In the genomic region with DNA sequence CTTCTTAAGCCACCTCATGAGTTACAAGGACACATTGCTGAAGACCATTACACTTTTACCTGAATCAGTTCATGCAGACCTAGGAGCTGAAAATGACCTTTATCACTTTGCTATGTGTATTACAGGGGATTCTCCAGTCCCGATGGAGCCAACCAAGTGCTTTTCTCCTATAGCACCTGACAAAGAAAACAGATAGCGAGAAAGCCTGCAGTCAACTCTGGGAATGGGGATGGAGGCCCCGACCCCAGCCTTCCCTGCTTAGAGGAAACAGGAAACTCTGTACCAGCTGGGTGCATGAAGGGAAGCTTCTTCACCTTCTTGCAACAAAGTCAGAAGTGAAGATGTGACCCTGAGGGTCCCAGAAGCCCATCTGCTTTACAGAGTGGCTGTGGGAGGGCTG, we compare ENCODE assay signal across 26 cellular contexts.
"Had no signal": no experiment of that assay in that cellular context is flagged by ENCODE, and none has a peak within 500 bp of the region (broad histone marks: within the 10 kb centered on the region; RNA-seq: fewer than 3 reads in every experiment).

No MANE protein-coding gene starts in this region.

- H3K4me1 Mint-ChIP-seq: naive thymus-derived CD8-positive, alpha-beta T cell; neural crest cell; stimulated activated naive B cell treated with anti-CD40 and anti-IgM and Interleukin-4, amounts not matched to agents 10 μg/mL and 1 μg/mL and 100 μg/mL, for 72 hours had no signal

- H3K4me1 ChIP-seq: heart right ventricle, left ventricle myocardium inferior, pancreas, prostate gland, testis, upper lobe of right lung had no signal

- H3K4me2 ChIP-seq: hepatocyte had no signal

- H3K27me3 ChIP-seq: heart right ventricle, hepatocyte, pancreas, stomach, testis, thyroid gland, transverse colon, upper lobe of right lung had no signal

- H3K27ac ChIP-seq: heart right ventricle, hepatocyte, left ventricle myocardium inferior, pancreas, prostate gland, skin epidermis, stomach, testis, thyroid gland, transverse colon, upper lobe of right lung had no signal

- H3K27me3 Mint-ChIP-seq: stimulated activated naive B cell treated with anti-CD40 and anti-IgM and Interleukin-4, amounts not matched to agents 10 μg/mL and 1 μg/mL and 100 μg/mL, for 72 hours had no signal

- ATAC-seq: heart right ventricle; naive thymus-derived CD8-positive, alpha-beta T cell; right cardiac atrium; sciatic nerve; stimulated activated naive B cell treated with anti-CD40 and anti-IgM and Interleukin-4, amounts not matched to agents 10 μg/mL and 1 μg/mL and 100 μg/mL, for 72 hours; stimulated activated naive CD8-positive, alpha-beta T cell treated with anti-CD3 and anti-CD28 coated beads, Interleukin-15, Interleukin-2, amounts not matched to agents 100 U/mL and 50 U/mL, for 24 hours; upper lobe of right lung had no signal

- H3K4me3 ChIP-seq: heart right ventricle, hepatocyte, left ventricle myocardium inferior, lung, pancreas, prostate gland, skin epidermis, stomach, testis, thyroid gland, transverse colon, upper lobe of right lung had no signal

- H3K9me3 ChIP-seq: heart right ventricle, left ventricle myocardium inferior, pancreas, prostate gland, stomach, testis, thyroid gland, transverse colon, upper lobe of right lung had no signal

- H3K9me3 Mint-ChIP-seq: nephron, neural crest cell had no signal

- H3K36me3 Mint-ChIP-seq: naive thymus-derived CD8-positive, alpha-beta T cell; stimulated activated naive B cell treated with anti-CD40 and anti-IgM and Interleukin-4, amounts not matched to agents 10 μg/mL and 1 μg/mL and 100 μg/mL, for 72 hours had no signal

- H2AFZ ChIP-seq: hepatocyte had no signal

- H3K4me3 Mint-ChIP-seq: naive thymus-derived CD8-positive, alpha-beta T cell; nephron; neural crest cell; stimulated activated naive B cell treated with anti-CD40 and anti-IgM and Interleukin-4, amounts not matched to agents 10 μg/mL and 1 μg/mL and 100 μg/mL, for 72 hours had no signal

- H3K36me3 ChIP-seq: heart right ventricle, left ventricle myocardium inferior, pancreas, prostate gland, stomach, thyroid gland, transverse colon, upper lobe of right lung had no signal

- DNase-seq: heart right ventricle; islet precursor cell; left ventricle myocardium inferior; naive thymus-derived CD8-positive, alpha-beta T cell; pancreas; posterior cingulate gyrus; retina; right cardiac atrium; stimulated activated CD4-positive, alpha-beta T cell treated with anti-CD3 and anti-CD28 coated beads, Interleukin-12 subunit alpha, Interleukin-12 subunit beta, amount 100 ng/mL, for 4 hours; stimulated activated CD4-positive, alpha-beta T cell treated with anti-CD3 and anti-CD28 coated beads, Interleukin-15, amount 100 ng/mL, for 24 hours; stimulated activated CD4-positive, alpha-beta T cell treated with anti-CD3 and anti-CD28 coated beads, Interleukin-2, amount 100 ng/mL, for 24 hours; stimulated activated CD4-positive, alpha-beta T cell treated with anti-CD3 and anti-CD28 coated beads, Interleukin-4, amount 100 ng/mL, for 1 hour; stimulated activated naive B cell treated with anti-CD40 and anti-IgM and Interleukin-4, amounts not matched to agents 10 μg/mL and 1 μg/mL and 100 μg/mL, for 72 hours; stimulated activated naive CD8-positive, alpha-beta T cell treated with anti-CD3 and anti-CD28 coated beads, Interleukin-15, Interleukin-2, amounts not matched to agents 100 U/mL and 50 U/mL, for 24 hours; stomach; testis; thyroid gland; transverse colon; upper lobe of right lung had no signal

- H3K79me2 ChIP-seq: hepatocyte had no signal

- H3K27ac Mint-ChIP-seq: naive thymus-derived CD8-positive, alpha-beta T cell; stimulated activated naive B cell treated with anti-CD40 and anti-IgM and Interleukin-4, amounts not matched to agents 10 μg/mL and 1 μg/mL and 100 μg/mL, for 72 hours had no signal
